8 cellular contexts compared by ENCODE assay signal in the genomic region with DNA sequence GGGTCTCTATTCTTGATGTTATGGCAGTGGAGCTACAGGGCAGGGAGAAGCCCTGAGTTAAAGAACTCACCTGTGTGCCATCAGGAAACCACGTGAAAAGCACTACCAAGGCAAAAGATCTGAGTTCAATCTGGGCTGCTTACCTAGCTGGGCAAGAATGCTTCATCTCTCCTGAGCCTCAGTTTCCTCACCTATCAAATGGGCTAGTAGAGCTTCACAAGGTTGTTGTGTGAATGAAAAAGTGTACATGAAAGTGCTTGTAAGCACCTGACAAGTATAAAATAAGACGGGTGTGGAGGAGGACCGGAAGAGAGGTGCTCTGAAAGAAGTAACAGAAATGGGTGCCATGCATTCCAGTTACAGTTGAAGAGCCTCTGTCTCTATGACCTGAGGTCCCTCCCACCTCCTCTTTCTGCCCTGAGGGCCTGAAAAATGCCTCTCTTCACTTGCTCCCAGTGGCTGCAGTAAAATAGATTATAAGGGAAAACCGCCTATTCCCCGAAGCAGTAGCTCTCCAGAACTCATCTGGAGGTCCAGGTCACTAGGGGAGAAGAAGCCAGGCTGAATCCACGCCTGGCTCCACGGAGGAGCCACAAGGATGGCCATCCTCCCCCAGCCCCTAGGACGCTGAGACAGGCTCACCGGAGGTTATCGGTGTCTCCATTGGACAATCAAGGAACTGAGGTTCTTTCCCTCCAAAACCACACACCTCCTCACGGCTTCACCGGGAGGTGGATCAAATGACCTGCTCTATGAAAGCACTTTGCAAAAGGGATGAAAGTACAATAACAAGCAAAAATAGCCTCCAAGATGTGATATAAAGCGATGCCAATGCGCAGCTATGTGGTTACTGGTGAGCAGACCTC. TPM values are rescaled to one million over a fixed set of nuclear protein-coding genes. Genes with fewer than 3 reads are reported as not detected.
DNase-seq lines count a peak whose midpoint lies in the region; ATAC-seq, FAIRE-seq and TF ChIP-seq lines count a peak whose summit lies in the region.

No MANE protein-coding gene starts in this region.

- H3K27ac ChIP-seq in heart left ventricle (peak overlapping the region in 5 of 12 donors; percentile 60 to 82 (median 69)), HepG2 (ENCODE audit: extremely low read length, insufficient read depth, low read length) (no peak overlapping the region), urinary bladder (ENCODE audit: low read depth) (no peak overlapping the region)

- in situ Hi-C loops in HepG2 (cut with HindIII; ENCODE audit: extremely low pct_ligation_motif_present, low pct_unique_long_range_greater_than_20kb): no loop called here

- intact Hi-C loops in heart left ventricle (cut with DNase I): loop anchor here in 4 of 10 donors (5.0 kb wide), 2 partner anchors 48 to 53 kb away; no protein-coding TSS in a partner anchor
- intact Hi-C loops in left cardiac atrium (cut with DNase I): no loop called here
- intact Hi-C loops in HepG2 (cut with micrococcal nuclease; ENCODE audit: unreplicated experiment): no loop called here

- peak overlapping the region; percentile 73 for H3K4me3 Mint-ChIP-seq in activated naive CD8-positive, alpha-beta T cell treated with anti-CD3 and anti-CD28 coated beads for 36 hours

- ATAC-seq in heart left ventricle (no peak), left cardiac atrium (no peak), HepG2 (peak; percentile 19; the same call in 1 of the 3 replicates), GM19455 (IDR thresholded peaks at IDR 0.05; ENCODE audit: unreplicated experiment) (no peak)

- no peak for FAIRE-seq in HepG2 (lab: Jason Lieb, UNC)

- no peaks in the 10 kb centered on the region for H3K9me3 Mint-ChIP-seq in activated naive CD8-positive, alpha-beta T cell treated with anti-CD3 and anti-CD28 coated beads for 36 hours

- 34 to 43% (median 39%) methylated on average over 14 of the region's 14 CpGs for WGBS in heart left ventricle, 4 donors
- 16% methylated on average over 12 of the region's 14 CpGs for WGBS in HepG2 (ENCODE audit: low lambda C conversion rate)
- 28% methylated on average over 14 of the region's 14 CpGs for WGBS in urinary bladder

- H3K4me1 ChIP-seq in heart left ventricle (peaks cover 0 to 20% (median 12%) of the 10 kb centered on the region in 12 donors), HepG2 (ENCODE audit: insufficient read depth, low read length) (peaks cover 16% of the 10 kb centered on the region), urinary bladder (ENCODE audit: insufficient read depth) (no peaks in the 10 kb centered on the region)

- no peaks in the 10 kb centered on the region for H4K20me1 ChIP-seq in HepG2 (ENCODE audit: insufficient read depth, low read length)

- no peak overlapping the region for H2AFZ ChIP-seq in HepG2 (ENCODE audit: low read length)

- H3K4me3 ChIP-seq in heart left ventricle: peak overlapping the region; percentile 40 to 92 (median 81)
- peak overlapping the region in 2 of 3 experiments; percentile 57 to 71; a peak in 2 of 6 replicates for H3K4me3 ChIP-seq in HepG2 (replicated peaks in 1 of 3; ENCODE audit: insufficient read depth in 1 of 3, low read depth in 2 of 3, low read length in 3 of 3)
- H3K4me3 ChIP-seq in urinary bladder (ENCODE audit: low read depth, low read length): peak overlapping the region; percentile 67

- no peak for TF ChIP-seq RAD21 in HepG2 (CRISPR knock-in tag; IDR thresholded peaks at IDR 0.05)

- H3K27me3 ChIP-seq in heart left ventricle (peaks cover 0 to 24% (median 0%) of the 10 kb centered on the region in 9 donors), HepG2 (ENCODE audit: control insufficient read depth in 1 of 2, insufficient read depth in 2 of 2, low read length in 2 of 2) (peaks cover 0 to 34% of the 10 kb centered on the region in 2 experiments; a peak in 4 of 5 replicates)

- H3K36me3 ChIP-seq in heart left ventricle (no peaks in the 10 kb centered on the region), HepG2 (replicated peaks in 1 of 2; ENCODE audit: control insufficient read depth in 1 of 2, insufficient read depth in 2 of 2, low read length in 2 of 2) (no peaks in the 10 kb centered on the region), urinary bladder (ENCODE audit: insufficient read depth) (no peaks in the 10 kb centered on the region)

- TF ChIP-seq CTCF in heart left ventricle (IDR thresholded peaks at IDR 0.05) (no peak), HepG2 (CRISPR knock-in tag; IDR thresholded peaks at IDR 0.05) (no peak)

- no peaks in the 10 kb centered on the region for H3K79me2 ChIP-seq in HepG2 (ENCODE audit: insufficient read depth, low read length)

- H3K9ac ChIP-seq in HepG2 (ENCODE audit: insufficient read depth, low read depth, low read length): no peak overlapping the region

- no peak for DNase-seq in heart left ventricle
- no peak for DNase-seq in left cardiac atrium
- DNase-seq in activated naive CD8-positive, alpha-beta T cell treated with anti-CD3 and anti-CD28 coated beads for 36 hours: no peak
- DNase-seq in HepG2 (ENCODE audit: low spot score): no peak
- DNase-seq in DMS153 treated with DMSO at 0.1 percent for 48 hours (lab: John Stamatoyannopoulos, UW; ENCODE audit: unreplicated experiment): no peak
- no peak for DNase-seq in T-helper 9 cell

- peaks cover 58% of the 10 kb centered on the region for H3K27me3 Mint-ChIP-seq in activated naive CD8-positive, alpha-beta T cell treated with anti-CD3 and anti-CD28 coated beads for 36 hours

- H3K4me1 Mint-ChIP-seq in activated naive CD8-positive, alpha-beta T cell treated with anti-CD3 and anti-CD28 coated beads for 36 hours: peaks cover 28% of the 10 kb centered on the region

- no peaks in the 10 kb centered on the region for H3K9me3 ChIP-seq in heart left ventricle
- H3K9me3 ChIP-seq in HepG2 (ENCODE audit: low read length): no peaks in the 10 kb centered on the region

- TF ChIP-seq POLR2A in heart left ventricle (IDR thresholded peaks at IDR 0.05): no peak
- no peak for TF ChIP-seq POLR2A in HepG2 (IDR thresholded peaks at IDR 0.05; ENCODE audit: insufficient read depth in 1 of 2, low read depth in 2 of 2, low read length in 2 of 2)

- CTCF ChIA-PET in HepG2 (lab: Yijun Ruan, JAX; ENCODE audit: low intra/inter-chr PET ratio, low total read pairs): no interaction called here

- TF ChIP-seq EP300 in HepG2 (IDR thresholded peaks at IDR 0.05; ENCODE audit: low read depth in 2 of 2, low read length in 2 of 2) (no peak), HepG2 (CRISPR knock-in tag; IDR thresholded peaks at IDR 0.05; ENCODE audit: borderline replicate concordance) (no peak)

- H3K27ac Mint-ChIP-seq in activated naive CD8-positive, alpha-beta T cell treated with anti-CD3 and anti-CD28 coated beads for 36 hours: no peak overlapping the region

- POLR2A ChIA-PET in HepG2 (lab: Yijun Ruan, JAX): no interaction called here

- no TSS peak for BruUV-seq in HepG2 (replicated peaks; lab: Mats Ljungman, UMichigan)

- peak overlapping the region; percentile 83 for H3K4me2 ChIP-seq in HepG2 (ENCODE audit: low read depth, low read length)

- no peaks in the 10 kb centered on the region for H3K36me3 Mint-ChIP-seq in activated naive CD8-positive, alpha-beta T cell treated with anti-CD3 and anti-CD28 coated beads for 36 hours

RNA-seq across cellular contexts. Expression of a gene that starts 1.4 kb away (rescaled TPM):
- total RNA-seq in heart left ventricle (1 to 10 TPM; 1.4 to 4.8 (median 2.4) TPM), left cardiac atrium (1 to 10 TPM; 4.8 to 6.0 TPM), HepG2 (2016; rRNA removed; fragmentation: Illumina TruSeq; extraction: Trizol) (0.08 and 0.35 TPM in 2 replicates), urinary bladder (20.5 TPM)
- polyA plus RNA-seq in heart left ventricle (1 to 10 TPM in 1 of 2 donors, under 1 TPM in 1; 0.95 to 2.8 TPM), HepG2 (2011; rRNA removed) (0.13 TPM in 2 replicates), urinary bladder (13.6 TPM)
- under 1 TPM; 0.14 to 0.30 TPM for total RNA-seq in activated naive CD8-positive, alpha-beta T cell treated with anti-CD3 and anti-CD28 coated beads for 36 hours
- 0.30 and 0.35 TPM in 2 replicates for total RNA-seq in HepG2 (2016; cell fraction: cytosol; rRNA removed; fragmentation: Illumina TruSeq; extraction: Trizol; ENCODE audit: low read depth)
- 0.09 and 0.15 TPM in 2 replicates for total RNA-seq in HepG2 (2016; cell fraction: insoluble cytoplasmic fraction; rRNA removed; fragmentation: Illumina TruSeq; extraction: Trizol)
- total RNA-seq in HepG2 (2016; cell fraction: membrane; rRNA removed; fragmentation: Illumina TruSeq; extraction: Trizol): 0.22 and 0.28 TPM in 2 replicates
- 0.06 and 0.19 TPM in 2 replicates for total RNA-seq in HepG2 (2016; cell fraction: nucleus; rRNA removed; fragmentation: Illumina TruSeq; extraction: Trizol)
- 0.12 TPM in 2 replicates for polyA plus RNA-seq in HepG2 (2011; cell fraction: cytosol; rRNA removed)
- 0.08 and 0.23 TPM in 2 replicates for polyA plus RNA-seq in HepG2 (2011; cell fraction: nucleus; rRNA removed)
- polyA plus RNA-seq in HepG2 (2012): 0.09 and 0.11 TPM in 2 replicates
- polyA plus RNA-seq in HepG2 (2016; cell fraction: cytosol; fragmentation: Illumina TruSeq; extraction: Trizol; ENCODE audit: low read depth): 0.26 TPM in 2 replicates
- polyA plus RNA-seq in HepG2 (2016; cell fraction: insoluble cytoplasmic fraction; fragmentation: Illumina TruSeq; extraction: Trizol; ENCODE audit: low read depth): 0.08 and 0.23 TPM in 2 replicates
- 0.13 and 0.23 TPM in 2 replicates for polyA plus RNA-seq in HepG2 (2016; cell fraction: membrane; fragmentation: Illumina TruSeq; extraction: Trizol; ENCODE audit: low read depth)
- 0.21 and 0.25 TPM in 2 replicates for polyA plus RNA-seq in HepG2 (2016; cell fraction: nucleus; fragmentation: Illumina TruSeq; extraction: Trizol; ENCODE audit: insufficient read depth, low read depth)
- polyA minus RNA-seq in HepG2 (2011; rRNA and poly(A)+ RNA removed; ENCODE audit: low replicate concordance): 1.1 and 15.7 TPM in 2 replicates
- polyA minus RNA-seq in HepG2 (2011; cell fraction: cytosol; rRNA and poly(A)+ RNA removed): 0.59 TPM in 1 of 2 replicates, not detected in the other
- 0.26 and 0.37 TPM in 2 replicates for polyA minus RNA-seq in HepG2 (2011; cell fraction: nucleus; rRNA and poly(A)+ RNA removed)

RNA-seq across cellular contexts. Expression of a gene that starts 43.4 kb away (rescaled TPM):
- 10 to 100 TPM; 26.9 to 39.4 (median 33.0) TPM for total RNA-seq in heart left ventricle
- 10 to 100 TPM; 11.8 to 31.7 TPM for polyA plus RNA-seq in heart left ventricle
- 10 to 100 TPM; 22.8 to 28.8 TPM for total RNA-seq in left cardiac atrium
- total RNA-seq in activated naive CD8-positive, alpha-beta T cell treated with anti-CD3 and anti-CD28 coated beads for 36 hours: 10 to 100 TPM; 50.9 to 51.2 TPM
- total RNA-seq in HepG2 (2016; rRNA removed; fragmentation: Illumina TruSeq; extraction: Trizol): 22.8 and 33.5 TPM in 2 replicates
- 8.4 and 10.9 TPM in 2 replicates for total RNA-seq in HepG2 (2016; cell fraction: cytosol; rRNA removed; fragmentation: Illumina TruSeq; extraction: Trizol; ENCODE audit: low read depth)
- 22.6 and 32.8 TPM in 2 replicates for total RNA-seq in HepG2 (2016; cell fraction: insoluble cytoplasmic fraction; rRNA removed; fragmentation: Illumina TruSeq; extraction: Trizol)
- 15.6 and 18.7 TPM in 2 replicates for total RNA-seq in HepG2 (2016; cell fraction: membrane; rRNA removed; fragmentation: Illumina TruSeq; extraction: Trizol)
- total RNA-seq in HepG2 (2016; cell fraction: nucleus; rRNA removed; fragmentation: Illumina TruSeq; extraction: Trizol): 11.8 and 11.9 TPM in 2 replicates
- polyA plus RNA-seq in HepG2 (2011; rRNA removed): 7.6 and 10.1 TPM in 2 replicates
- 4.1 and 7.6 TPM in 2 replicates for polyA plus RNA-seq in HepG2 (2011; cell fraction: cytosol; rRNA removed)
- 2.0 and 3.2 TPM in 2 replicates for polyA plus RNA-seq in HepG2 (2011; cell fraction: nucleus; rRNA removed)
- 11.9 and 13.6 TPM in 2 replicates for polyA plus RNA-seq in HepG2 (2012)
- polyA plus RNA-seq in HepG2 (2016; cell fraction: cytosol; fragmentation: Illumina TruSeq; extraction: Trizol; ENCODE audit: low read depth): 12.0 and 17.8 TPM in 2 replicates
- polyA plus RNA-seq in HepG2 (2016; cell fraction: insoluble cytoplasmic fraction; fragmentation: Illumina TruSeq; extraction: Trizol; ENCODE audit: low read depth): 34.7 and 35.9 TPM in 2 replicates
- 13.6 and 15.9 TPM in 2 replicates for polyA plus RNA-seq in HepG2 (2016; cell fraction: membrane; fragmentation: Illumina TruSeq; extraction: Trizol; ENCODE audit: low read depth)
- 15.2 and 15.8 TPM in 2 replicates for polyA plus RNA-seq in HepG2 (2016; cell fraction: nucleus; fragmentation: Illumina TruSeq; extraction: Trizol; ENCODE audit: insufficient read depth, low read depth)
- polyA minus RNA-seq in HepG2 (2011; rRNA and poly(A)+ RNA removed; ENCODE audit: low replicate concordance): 3.1 and 9.5 TPM in 2 replicates
- polyA minus RNA-seq in HepG2 (2011; cell fraction: cytosol; rRNA and poly(A)+ RNA removed): 4.9 and 7.2 TPM in 2 replicates
- 3.9 and 6.2 TPM in 2 replicates for polyA minus RNA-seq in HepG2 (2011; cell fraction: nucleus; rRNA and poly(A)+ RNA removed)
- total RNA-seq in urinary bladder: 58.9 TPM
- 24.6 TPM for polyA plus RNA-seq in urinary bladder
